Comparison of ENCODE assay signal across 14 cellular contexts in the genomic region with DNA sequence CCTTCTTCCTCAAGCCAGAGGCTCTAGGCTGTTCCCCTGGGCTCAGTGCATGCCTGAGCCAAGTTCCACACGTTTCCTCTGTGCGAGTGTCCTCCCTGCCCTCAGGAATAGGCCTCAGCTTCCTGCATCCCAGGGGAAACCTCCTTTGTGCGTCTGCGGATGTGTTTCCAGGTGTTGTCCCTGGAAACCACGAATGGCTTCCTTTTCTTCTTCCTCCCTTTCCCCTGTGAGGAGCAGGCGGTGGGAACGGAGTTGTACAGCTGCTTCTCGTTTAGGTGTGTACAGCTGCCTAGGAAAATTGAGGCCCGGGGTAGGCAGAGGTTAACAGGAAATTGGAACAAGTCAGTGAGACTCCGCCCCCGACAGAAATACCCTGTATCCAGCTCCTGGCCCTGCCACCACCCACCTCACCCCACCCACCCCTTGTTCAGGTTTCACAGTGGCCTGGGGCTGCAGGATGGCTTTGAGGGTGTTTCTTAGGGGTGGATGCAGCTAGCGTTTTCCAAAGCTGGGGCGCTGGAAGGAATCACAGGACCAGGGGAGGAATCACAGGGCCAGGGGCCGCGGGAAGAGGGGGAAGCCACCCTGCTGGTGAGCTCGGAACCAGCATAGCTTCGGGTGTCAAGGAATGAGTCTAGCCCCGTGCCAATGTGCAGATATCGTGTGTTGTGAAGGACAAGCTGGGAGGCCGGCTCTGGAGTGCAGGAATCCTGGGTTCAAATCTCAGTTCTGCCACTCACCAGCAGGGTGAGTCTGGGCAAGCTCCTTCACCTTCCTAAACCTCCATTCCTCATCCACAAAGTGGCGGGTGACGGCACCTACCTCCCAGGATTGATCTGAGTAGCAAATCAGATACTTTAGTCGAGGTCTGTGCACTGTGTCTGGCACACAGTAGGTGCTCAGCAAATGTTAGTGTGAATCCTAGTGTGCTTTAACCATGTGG. TPM values are rescaled to one million over a fixed set of nuclear protein-coding genes. Genes with fewer than 3 reads are reported as not detected.
DNase-seq lines count a peak whose midpoint lies in the region; ATAC-seq, FAIRE-seq and TF ChIP-seq lines count a peak whose summit lies in the region.
"Had no signal": no experiment of that assay in that cellular context is flagged by ENCODE, and none has a peak within 500 bp of the region (broad histone marks: within the 10 kb centered on the region; RNA-seq: fewer than 3 reads in every experiment).

No MANE protein-coding gene starts in this region.

- no peaks in the 10 kb centered on the region for H3K27me3 Mint-ChIP-seq in chondrocyte (ENCODE audit: low read depth)

- no peak overlapping the region for H3K4me3 Mint-ChIP-seq in chondrocyte (ENCODE audit: unreplicated experiment)
- H3K4me3 Mint-ChIP-seq in stimulated activated effector memory CD8-positive, alpha-beta T cell treated with anti-CD3 and anti-CD28 coated beads, Interleukin-12 subunit alpha, Interleukin-12 subunit beta, amount 100 ng/mL, for 72 hours: no peak overlapping the region

- intact Hi-C loops in kidney (cut with DNase I): no loop called here

- peaks cover 0 to 2% of the 10 kb centered on the region in 2 donors for H3K4me1 ChIP-seq in kidney (ENCODE audit: control insufficient read depth in 1 of 2, insufficient read depth in 1 of 2, low read depth in 1 of 2, low read length in 2 of 2)

- H3K27ac ChIP-seq in kidney (ENCODE audit: low read depth in 2 of 2, low read length in 2 of 2): peak overlapping the region; percentile 34 to 55
- H3K27ac ChIP-seq: KMS-11 had no signal

- DNase-seq in NCI-H748 (lab: John Stamatoyannopoulos, UW; ENCODE audit: unreplicated experiment): peak; percentile 63
- DNase-seq in NCI-H748 treated with DMSO at 0.1 percent for 48 hours (lab: John Stamatoyannopoulos, UW): no peak
- DNase-seq in chondrocyte (ENCODE audit: low spot score): no peak
- no peak for DNase-seq in kidney
- no peak for DNase-seq in stimulated activated effector memory CD8-positive, alpha-beta T cell treated with anti-CD3 and anti-CD28 coated beads, Interleukin-12 subunit alpha, Interleukin-12 subunit beta, amount 100 ng/mL, for 72 hours (ENCODE audit: low spot score in 2 of 2)
- DNase-seq in H54 (ENCODE audit: insufficient read length, low spot score): no peak
- DNase-seq in NCI-H1930 (lab: John Stamatoyannopoulos, UW): no peak
- DNase-seq: anterior cingulate cortex, NCI-H524 had no signal

- peaks cover 22% of the 10 kb centered on the region for H3K4me1 Mint-ChIP-seq in chondrocyte (ENCODE audit: low read depth)
- peaks cover 45% of the 10 kb centered on the region for H3K4me1 Mint-ChIP-seq in stimulated activated effector memory CD8-positive, alpha-beta T cell treated with anti-CD3 and anti-CD28 coated beads, Interleukin-12 subunit alpha, Interleukin-12 subunit beta, amount 100 ng/mL, for 72 hours

- peak; percentile 40 for TF ChIP-seq CTCF in chondrocyte (IDR thresholded peaks at IDR 0.05)
- no peak for TF ChIP-seq CTCF in kidney (IDR thresholded peaks at IDR 0.05; ENCODE audit: borderline replicate concordance, extremely low read depth, insufficient read depth)

- no peaks in the 10 kb centered on the region for H3K36me3 ChIP-seq in kidney (ENCODE audit: control insufficient read depth in 1 of 2, insufficient read depth in 2 of 2, low read length in 2 of 2)

- ATAC-seq in stimulated activated effector memory CD8-positive, alpha-beta T cell treated with anti-CD3 and anti-CD28 coated beads, Interleukin-12 subunit alpha, Interleukin-12 subunit beta, amount 100 ng/mL, for 72 hours: no peak
- no peak for ATAC-seq in GM18907 (IDR thresholded peaks at IDR 0.05; ENCODE audit: unreplicated experiment)

- no peaks in the 10 kb centered on the region for H3K36me3 Mint-ChIP-seq in chondrocyte (ENCODE audit: low read depth)
- no peaks in the 10 kb centered on the region for H3K36me3 Mint-ChIP-seq in stimulated activated effector memory CD8-positive, alpha-beta T cell treated with anti-CD3 and anti-CD28 coated beads, Interleukin-12 subunit alpha, Interleukin-12 subunit beta, amount 100 ng/mL, for 72 hours

- no peak overlapping the region for H3K9ac ChIP-seq in kidney (ENCODE audit: low read length in 2 of 2)
- H3K9ac ChIP-seq: KMS-11 had no signal

- no peak for FAIRE-seq in kidney (lab: Jason Lieb, UNC)
- no peak for FAIRE-seq in H54 (lab: Jason Lieb, UNC)
- FAIRE-seq: A204.1, frontal cortex had no signal

- H3K9me3 ChIP-seq in kidney (ENCODE audit: control insufficient read depth in 1 of 2, low read length in 2 of 2): no peaks in the 10 kb centered on the region

- no peak overlapping the region for H3K4me3 ChIP-seq in kidney (ENCODE audit: low read length in 2 of 2)
- H3K4me3 ChIP-seq: smooth muscle cell had no signal

- no peak for TF ChIP-seq POLR2A in H54 (IDR thresholded peaks at IDR 0.05; ENCODE audit: low read depth, low read length)

- H3K9me3 Mint-ChIP-seq in chondrocyte (ENCODE audit: low read depth): no peaks in the 10 kb centered on the region
- H3K9me3 Mint-ChIP-seq in stimulated activated effector memory CD8-positive, alpha-beta T cell treated with anti-CD3 and anti-CD28 coated beads, Interleukin-12 subunit alpha, Interleukin-12 subunit beta, amount 100 ng/mL, for 72 hours: no peaks in the 10 kb centered on the region

- no peak overlapping the region for H3K27ac Mint-ChIP-seq in chondrocyte (ENCODE audit: unreplicated experiment)
- peak overlapping the region; percentile 81 for H3K27ac Mint-ChIP-seq in stimulated activated effector memory CD8-positive, alpha-beta T cell treated with anti-CD3 and anti-CD28 coated beads, Interleukin-12 subunit alpha, Interleukin-12 subunit beta, amount 100 ng/mL, for 72 hours

RNA-seq across cellular contexts. Expression of a gene that starts 53.8 kb away (rescaled TPM):
- total RNA-seq in chondrocyte (18.8 to 24.2 TPM (median 20.2 TPM) in 3 replicates), kidney (30.4 TPM)
- 7.1 TPM for polyA plus RNA-seq in kidney (ENCODE audit: insufficient read depth, low read depth, low replicate concordance)
